Comparison of ENCODE assay signal across 16 cellular contexts in genomic region chr9:83106272-83106671, GRCh38. TPM values are rescaled to one million over a fixed set of nuclear protein-coding genes. Genes with fewer than 3 reads are reported as not detected.
DNase-seq lines count a peak whose midpoint lies in the region; ATAC-seq, FAIRE-seq and TF ChIP-seq lines count a peak whose summit lies in the region.
"Had no signal": no experiment of that assay in that cellular context is flagged by ENCODE, and none has a peak within 500 bp of the region (broad histone marks: within the 10 kb centered on the region; RNA-seq: fewer than 3 reads in every experiment).

No MANE protein-coding gene starts in this region.

- ATAC-seq in GM21528 (IDR thresholded peaks at IDR 0.05; ENCODE audit: low FRiP score, unreplicated experiment): no peak
- ATAC-seq: CD8-positive, alpha-beta T cell had no signal

- no peaks in the 10 kb centered on the region for H3K4me1 ChIP-seq in vagina

- H3K27ac ChIP-seq in vagina: no peak overlapping the region
- H3K27ac ChIP-seq: GM23248 had no signal

- no peak for FAIRE-seq in RCC 7860 (lab: Jason Lieb, UNC)
- FAIRE-seq: HTR-8/SVneo had no signal

- peak; percentile 3 for DNase-seq in Caki2 (ENCODE audit: low read depth)
- DNase-seq in ELR (ENCODE audit: low read depth): peak; percentile 6
- DNase-seq in RCC 7860 (ENCODE audit: low spot score): peak; percentile 22
- peak; percentile 15 for DNase-seq in myocyte (ENCODE audit: low read depth)
- DNase-seq in vagina (ENCODE audit: extremely low spot score in 2 of 2): no peak
- DNase-seq in AG20443 (ENCODE audit: low spot score): no peak
- DNase-seq: CD8-positive, alpha-beta T cell; GM23248; MV-4-11; NCI-H1417 treated with DMSO at 0.1 percent for 48 hours; NCI-H2029 treated with DMSO at 0.1 percent for 48 hours; SIG-M5; T-helper 2 cell had no signal

- in situ Hi-C loops in Caki2 (cut with HindIII; ENCODE audit: low pct_unique_long_range_greater_than_20kb, low sequenced_read_pairs): no loop called here

- intact Hi-C loops in vagina (cut with DNase I): no loop called here

- no peaks in the 10 kb centered on the region for H3K9me3 ChIP-seq in vagina

- no peak overlapping the region for H3K4me3 ChIP-seq in vagina
- H3K4me3 ChIP-seq: GM23248 had no signal

- no peak for TF ChIP-seq CTCF in vagina (IDR thresholded peaks at IDR 0.05)

- no peaks in the 10 kb centered on the region for H3K36me3 ChIP-seq in vagina

- TF ChIP-seq POLR2A in vagina (IDR thresholded peaks at IDR 0.05): no peak

- H3K27me3 ChIP-seq in vagina: no peaks in the 10 kb centered on the region

RNA-seq across cellular contexts. Expression of gene RASEF, which starts 43.3 kb away (rescaled TPM):
- 3.8 and 7.0 TPM in 2 replicates for total RNA-seq in Caki2 (2014; rRNA removed; shearing (Covaris generic); ENCODE audit: low replicate concordance)
- total RNA-seq in myocyte: not detected in 2 replicates
- polyA plus RNA-seq in myocyte (2012): not detected
- 7.6 TPM for total RNA-seq in vagina
- total RNA-seq: CD8-positive, alpha-beta T cell had no signal
- polyA plus RNA-seq: BJ, GM23248 had no signal

Comparison
In these comparisons a context has a peak if more than half of its experiments do, and no peak if none do; other contexts are left out.
1. DNase-seq: peak in Caki2 (single experiment), ELR (single experiment), RCC 7860 (single experiment) and myocyte (single experiment); none in vagina (0 of 2) and AG20443 (single experiment).